In genomic region chr16:81831722-81832126, GRCh38 we compare ENCODE assay signal across 8 cellular contexts. TPM values are rescaled to one million over a fixed set of nuclear protein-coding genes. Genes with fewer than 3 reads are reported as not detected.
DNase-seq lines count a peak whose midpoint lies in the region; ATAC-seq and TF ChIP-seq lines count a peak whose summit lies in the region.

No MANE protein-coding gene starts in this region.

- no peaks in the 10 kb centered on the region for H3K27me3 Mint-ChIP-seq in activated CD8-positive, alpha-beta T cell treated with anti-CD3 and anti-CD28 coated beads, Interleukin-2, amount 10 ng/mL, durations not matched to agents 7 days and 5 days (ENCODE audit: low read depth)

- CTCF ChIA-PET in activated CD8-positive, alpha-beta T cell treated with anti-CD3 and anti-CD28 coated beads, Interleukin-2, amount 10 ng/mL, durations not matched to agents 7 days and 5 days (lab: Charles Lee): interaction anchor here (0.8 to 1.4 kb wide), 5 partner anchors 10 to 94 kb away, joined by 3 to 7 read pairs (median 3); no protein-coding TSS in a partner anchor

- peak overlapping the region; percentile 60 for H3K4me3 Mint-ChIP-seq in activated CD8-positive, alpha-beta T cell treated with anti-CD3 and anti-CD28 coated beads, Interleukin-2, amount 10 ng/mL, durations not matched to agents 7 days and 5 days

- H3K27ac Mint-ChIP-seq in activated CD8-positive, alpha-beta T cell treated with anti-CD3 and anti-CD28 coated beads, Interleukin-2, amount 10 ng/mL, durations not matched to agents 7 days and 5 days: peak overlapping the region; percentile 87

- H3K4me1 Mint-ChIP-seq in activated CD8-positive, alpha-beta T cell treated with anti-CD3 and anti-CD28 coated beads, Interleukin-2, amount 10 ng/mL, durations not matched to agents 7 days and 5 days (ENCODE audit: low read depth): peaks cover 46% of the 10 kb centered on the region

- no peaks in the 10 kb centered on the region for H3K9me3 Mint-ChIP-seq in activated CD8-positive, alpha-beta T cell treated with anti-CD3 and anti-CD28 coated beads, Interleukin-2, amount 10 ng/mL, durations not matched to agents 7 days and 5 days (ENCODE audit: insufficient read depth)

- POLR2A ChIA-PET in activated CD8-positive, alpha-beta T cell treated with anti-CD3 and anti-CD28 coated beads, Interleukin-2, amount 10 ng/mL, durations not matched to agents 7 days and 5 days (lab: Charles Lee): interaction anchor here (1.8 kb wide), 1 partner anchor 10 kb away, joined by 5 read pairs; no protein-coding TSS in a partner anchor

- ATAC-seq in HG03565 (IDR thresholded peaks at IDR 0.05; ENCODE audit: unreplicated experiment): peak; percentile 52
- peak; percentile 91 for ATAC-seq in activated CD8-positive, alpha-beta T cell treated with anti-CD3 and anti-CD28 coated beads, Interleukin-2, amount 10 ng/mL, durations not matched to agents 7 days and 5 days
- peak; percentile 80 for ATAC-seq in stimulated activated naive CD8-positive, alpha-beta T cell treated with anti-CD3 and anti-CD28 coated beads, Interleukin-15, Interleukin-2, amounts not matched to agents 100 U/mL and 50 U/mL, for 24 hours

- TF ChIP-seq CTCF in GM20000 (IDR thresholded peaks at IDR 0.05; ENCODE audit: extremely low read depth, missing control alignments): no peak

- H3K36me3 Mint-ChIP-seq in activated CD8-positive, alpha-beta T cell treated with anti-CD3 and anti-CD28 coated beads, Interleukin-2, amount 10 ng/mL, durations not matched to agents 7 days and 5 days (ENCODE audit: low read depth): no peaks in the 10 kb centered on the region

- DNase-seq in GF-D8 (lab: John Stamatoyannopoulos, UW) (peak; percentile 93), GM20000 (ENCODE audit: low spot score) (peak; percentile 69), iPS-NIHi7 (ENCODE audit: extremely low spot score) (peak; percentile 37), NCI-H748 treated with DMSO at 0.1 percent for 48 hours (lab: John Stamatoyannopoulos, UW) (no peak), amniotic stem cell (lab: John Stamatoyannopoulos, UW) (no peak)
- peak; percentile 84 for DNase-seq in activated CD8-positive, alpha-beta T cell treated with anti-CD3 and anti-CD28 coated beads, Interleukin-2, amount 10 ng/mL, durations not matched to agents 7 days and 5 days
- DNase-seq in stimulated activated naive CD8-positive, alpha-beta T cell treated with anti-CD3 and anti-CD28 coated beads, Interleukin-15, Interleukin-2, amounts not matched to agents 100 U/mL and 50 U/mL, for 24 hours: peak; percentile 72

RNA-seq across cellular contexts. Expression of gene PLCG2, which starts 52.6 kb away (rescaled TPM):
- 10 to 100 TPM; 10.1 to 11.1 TPM for total RNA-seq in activated CD8-positive, alpha-beta T cell treated with anti-CD3 and anti-CD28 coated beads, Interleukin-2, amount 10 ng/mL, durations not matched to agents 7 days and 5 days

Comparison
In these comparisons a context has a peak if more than half of its experiments do, and no peak if none do; other contexts are left out.
1. DNase-seq: peak in GF-D8 (single experiment), GM20000 (single experiment), activated CD8-positive, alpha-beta T cell treated with anti-CD3 and anti-CD28 coated beads, Interleukin-2, amount 10 ng/mL, durations not matched to agents 7 days and 5 days (single experiment), iPS-NIHi7 (single experiment) and stimulated activated naive CD8-positive, alpha-beta T cell treated with anti-CD3 and anti-CD28 coated beads, Interleukin-15, Interleukin-2, amounts not matched to agents 100 U/mL and 50 U/mL, for 24 hours (single experiment); none in NCI-H748 treated with DMSO at 0.1 percent for 48 hours (single experiment) and amniotic stem cell (single experiment).
2. Peak in every context shown above with its lines, with median percentiles within 50 percentile points of each other: ATAC-seq.